Comparison of ENCODE assay signal across 29 cellular contexts in genomic region chr16:71547168-71547567, GRCh38. TPM values are rescaled to one million over a fixed set of nuclear protein-coding genes. Genes with fewer than 3 reads are reported as not detected.
"Had no signal": no experiment of that assay in that cellular context is flagged by ENCODE, and none has a peak within 500 bp of the region (broad histone marks: within the 10 kb centered on the region; RNA-seq: fewer than 3 reads in every experiment).

No MANE protein-coding gene starts in this region.

- H3K27me3 ChIP-seq: stomach, suprapubic skin, testis, thyroid gland, tibial nerve, transverse colon, upper lobe of left lung, upper lobe of right lung, uterus, vagina had no signal

- H3K4me3 ChIP-seq: stomach, suprapubic skin, testis, thoracic aorta, thyroid gland, tibial artery, tibial nerve, transverse colon, upper lobe of left lung, upper lobe of right lung, uterus, vagina had no signal

- FAIRE-seq: urothelium cell line had no signal

- DNase-seq: stimulated activated CD4-positive, alpha-beta T cell treated with anti-CD3 and anti-CD28 coated beads, Interleukin-2, amount 100 ng/mL, for 48 hours; stimulated activated CD4-positive, alpha-beta T cell treated with anti-CD3 and anti-CD28 coated beads, Interleukin-4, amount 100 ng/mL, for 1 hour; stimulated activated CD4-positive, alpha-beta T cell treated with anti-CD3 and anti-CD28 coated beads, Interleukin-4, amount 100 ng/mL, for 24 hours; stimulated activated CD4-positive, alpha-beta T cell treated with anti-CD3 and anti-CD28 coated beads, Interleukin-4, amount 100 ng/mL, for 4 hours; stimulated activated CD8-positive, alpha-beta memory T cell treated with anti-CD3 and anti-CD28 coated beads, Interleukin-4, amount 100 ng/mL, for 48 hours; stimulated activated naive B cell treated with anti-CD40 and anti-IgM and Interleukin-4, amounts not matched to agents 10 μg/mL and 1 μg/mL and 100 μg/mL, for 72 hours; stimulated activated naive CD4-positive, alpha-beta T cell; stimulated activated naive CD4-positive, alpha-beta T cell treated with Interleukin-2 at 50 U/mL for 16 hours; stimulated activated naive CD8-positive, alpha-beta T cell treated with anti-CD3 and anti-CD28 coated beads, Interleukin-15, amount 100 ng/mL, for 72 hours; stimulated activated naive CD8-positive, alpha-beta T cell treated with anti-CD3 and anti-CD28 coated beads, Interleukin-15, Interleukin-2, amounts not matched to agents 100 U/mL and 50 U/mL, for 24 hours; stomach; substantia nigra; testis; thyroid gland; tibial artery; transverse colon; trophoblast cell; upper lobe of left lung; upper lobe of right lung; uterus had no signal

- H3K27ac ChIP-seq: stomach, suprapubic skin, testis, thoracic aorta, thyroid gland, tibial artery, tibial nerve, transverse colon, upper lobe of left lung, upper lobe of right lung, uterus, vagina had no signal

- ATAC-seq: stimulated activated effector memory CD8-positive, alpha-beta T cell treated with anti-CD3 and anti-CD28 coated beads, Interleukin-12 subunit alpha, Interleukin-12 subunit beta, amount 100 ng/mL, for 72 hours; stimulated activated memory B cell treated with anti-CD40 and anti-IgM and Interleukin-4, amounts not matched to agents 10 μg/mL and 1 μg/mL and 100 μg/mL, for 72 hours; stimulated activated naive B cell treated with anti-CD40 and anti-IgM and Interleukin-4, amounts not matched to agents 10 μg/mL and 1 μg/mL and 100 μg/mL, for 72 hours; stimulated activated naive CD8-positive, alpha-beta T cell treated with anti-CD3 and anti-CD28 coated beads, Interleukin-15, amount 100 ng/mL, for 72 hours; stimulated activated naive CD8-positive, alpha-beta T cell treated with anti-CD3 and anti-CD28 coated beads, Interleukin-15, Interleukin-2, amounts not matched to agents 100 U/mL and 50 U/mL, for 24 hours; upper lobe of right lung had no signal

- H3K4me1 ChIP-seq: stomach, suprapubic skin, testis, thyroid gland, tibial artery, tibial nerve, upper lobe of left lung, upper lobe of right lung, uterus, vagina had no signal

- H3K9me3 ChIP-seq: stomach, suprapubic skin, testis, thoracic aorta, thyroid gland, tibial artery, tibial nerve, transverse colon, upper lobe of left lung, upper lobe of right lung, uterus, vagina had no signal

- H3K36me3 ChIP-seq: stomach, suprapubic skin, thoracic aorta, thyroid gland, tibial artery, tibial nerve, transverse colon, upper lobe of right lung, uterus, vagina had no signal

RNA-seq across cellular contexts. Expression of gene CHST4, which starts 20.9 kb away (rescaled TPM):
- total RNA-seq: stomach, suprapubic skin, thoracic aorta, thyroid gland, tibial nerve, transverse colon, urinary bladder, vagina had no signal
- polyA plus RNA-seq: stomach, urinary bladder had no signal

RNA-seq across cellular contexts. Expression of gene TAT, which starts 29.7 kb away (rescaled TPM):
- total RNA-seq: stomach, temporal lobe, thoracic aorta, thyroid gland, upper lobe of right lung, urinary bladder, vagina had no signal
- polyA plus RNA-seq: stomach had no signal
